In the genomic region with DNA sequence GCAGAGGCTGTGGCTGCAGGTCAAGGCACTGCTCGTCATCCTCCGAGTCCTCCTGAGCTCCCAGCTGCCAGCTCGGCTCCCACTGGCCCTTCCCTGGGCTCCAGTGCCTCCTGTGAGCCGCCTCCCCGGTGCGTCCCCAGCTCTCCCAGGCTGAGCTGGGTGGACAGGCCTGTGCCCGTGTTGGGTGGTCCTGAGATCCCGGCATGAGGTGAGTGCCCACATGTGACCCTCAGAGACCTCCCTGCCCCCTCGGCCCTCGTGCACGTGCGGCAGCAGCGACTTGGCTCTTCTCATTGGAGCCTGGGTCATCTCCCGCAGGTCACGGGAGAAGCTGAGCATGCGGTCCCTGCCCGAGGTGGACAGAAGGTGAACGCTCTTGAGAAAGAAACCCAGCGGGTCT, we compare ENCODE assay signal across 26 cellular contexts.
"Had no signal": no experiment of that assay in that cellular context is flagged by ENCODE, and none has a peak within 500 bp of the region (broad histone marks: within the 10 kb centered on the region; RNA-seq: fewer than 3 reads in every experiment).

No MANE protein-coding gene starts in this region.

- FAIRE-seq: astrocyte, bronchial epithelial cell, frontal cortex had no signal

- DNase-seq: activated CD4-positive, alpha-beta T cell treated with anti-CD3 and anti-CD28 coated beads for 4 hours; activated CD4-positive, alpha-beta T cell treated with anti-CD3 and anti-CD28 coated beads, Interleukin-2, amount 50 U/mL, for 1 hour; activated CD4-positive, alpha-beta T cell treated with anti-CD3 and anti-CD28 coated beads, Interleukin-2, amount 50 U/mL, for 48 hours; activated CD4-positive, CD25-positive, alpha-beta regulatory T cell; activated CD4-positive, CD25-positive, alpha-beta regulatory T cell treated with anti-CD3 and anti-CD28 coated beads, Interleukin-2, amount 50 U/mL, for 72 hours; activated CD8-positive, alpha-beta memory T cell treated with anti-CD3 and anti-CD28 coated beads for 24 hours; activated CD8-positive, alpha-beta T cell treated with anti-CD3 and anti-CD28 coated beads for 36 hours; activated effector memory CD4-positive, alpha-beta T cell treated with anti-CD3 and anti-CD28 coated beads, Interleukin-2, amount 50 U/mL, for 16 hours; activated naive CD4-positive, alpha-beta T cell treated with anti-CD3 and anti-CD28 coated beads, Interleukin-2, amount 50 U/mL, for 16 hours; activated T-cell treated with anti-CD3 and anti-CD28 coated beads, Interleukin-2, amount 50 U/mL, for 1 hour; activated T-cell treated with anti-CD3 and anti-CD28 coated beads, Interleukin-2, amount 50 U/mL, for 48 hours; amniotic stem cell; brain microvascular endothelial cell; effector memory CD4-positive, alpha-beta T cell; endodermal cell; foreskin fibroblast; heart left ventricle; T-helper 1 cell; T-helper 17 cell; T1000 had no signal

- ATAC-seq: activated CD8-positive, alpha-beta T cell treated with anti-CD3 and anti-CD28 coated beads for 36 hours; esophagus mucosa; heart left ventricle; T-helper 17 cell had no signal

- H3K27ac ChIP-seq: brain microvascular endothelial cell, coronary artery, heart left ventricle had no signal

- H3K27me3 ChIP-seq: brain microvascular endothelial cell, dorsolateral prefrontal cortex, heart left ventricle had no signal

- H3K4me3 ChIP-seq: coronary artery, dorsolateral prefrontal cortex, heart left ventricle had no signal
